In the genomic region with DNA sequence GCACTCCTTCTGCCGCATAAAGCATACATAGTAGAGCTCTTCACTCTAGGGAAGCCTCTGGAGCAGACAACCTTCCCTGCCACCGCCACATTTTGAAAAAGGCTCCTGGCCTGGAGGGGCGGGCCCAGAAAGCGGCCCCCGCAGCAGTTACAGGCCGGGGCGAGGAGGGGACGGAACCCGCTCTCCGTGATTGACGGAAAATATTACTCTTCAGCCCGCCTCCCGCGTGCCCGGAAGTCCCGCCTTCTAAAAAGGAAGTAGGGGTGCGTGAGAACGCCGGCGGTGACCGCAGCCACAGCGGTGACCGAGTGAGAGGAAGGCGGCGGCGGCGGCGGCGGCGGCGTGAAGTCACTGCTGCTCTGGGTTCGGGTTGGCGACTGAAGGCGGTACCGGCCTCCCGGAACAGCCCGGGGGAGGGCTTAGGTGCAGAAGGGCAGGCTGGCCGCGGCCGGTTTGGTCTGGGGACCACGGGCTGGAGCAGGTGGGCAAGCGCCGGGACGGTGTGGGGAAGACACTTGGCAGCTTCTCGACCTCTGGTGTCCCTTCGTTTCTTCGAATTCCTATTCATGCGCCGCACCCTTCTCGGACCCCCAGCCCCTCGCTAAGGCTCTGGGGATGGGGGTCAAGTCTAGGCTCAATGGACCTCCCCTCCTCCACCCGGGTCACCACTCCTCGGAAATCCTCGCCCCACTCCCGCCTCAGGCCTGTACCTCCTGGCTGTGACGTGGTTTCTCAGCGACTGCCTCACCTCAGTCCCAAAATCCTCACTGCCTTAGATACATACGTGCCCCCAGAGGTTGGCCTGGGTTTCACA, we compare ENCODE assay signal across 8 cellular contexts. TPM values are rescaled to one million over a fixed set of nuclear protein-coding genes. Genes with fewer than 3 reads are reported as not detected.
A peak's percentile ranks its signal among the peaks of the same experiment; 100 is the strongest.
DNase-seq lines count a peak whose midpoint lies in the region; ATAC-seq and TF ChIP-seq lines count a peak whose summit lies in the region.

HCCS (plus strand) TSS at position 295 of the 814 bp plus-strand sequence. CDS start 729 bp downstream, outside the sequence.

- H3K27me3 ChIP-seq in DOHH2 (ENCODE audit: control insufficient read depth, low read length) (no peaks in the 10 kb centered on the region), esophagus squamous epithelium (no peaks in the 10 kb centered on the region)

- 0 to 44% methylated on average over 9 to 22 of the region's 58 CpGs for WGBS in esophagus squamous epithelium, 2 donors

- peaks cover 29% of the 10 kb centered on the region for H3K4me1 ChIP-seq in DOHH2 (ENCODE audit: control insufficient read depth, low read length)
- H3K4me1 ChIP-seq in esophagus squamous epithelium = peaks cover 0 to 35% (median 9%) of the 10 kb centered on the region in 3 donors

- peaks cover 14 to 36% (median 28%) of the 10 kb centered on the region in 3 donors for H3K4me1 Mint-ChIP-seq in naive B cell
- H3K4me1 Mint-ChIP-seq in stimulated activated memory B cell treated with anti-CD40 and anti-IgM and Interleukin-4, amounts not matched to agents 10 μg/mL and 1 μg/mL and 100 μg/mL, for 72 hours = peaks cover 21% of the 10 kb centered on the region

- intact Hi-C loops in esophagus squamous epithelium (cut with DNase I) = no loop called here

- peaks cover 5% of the 10 kb centered on the region; the same call in 1 of the 2 replicates for H3K9me3 ChIP-seq in DOHH2 (ENCODE audit: control insufficient read depth, insufficient read depth, low read length)
- H3K9me3 ChIP-seq in esophagus squamous epithelium = no peaks in the 10 kb centered on the region

- peak; percentile 17 for DNase-seq in KG1 (lab: John Stamatoyannopoulos, UW)
- peak; percentile 82 for DNase-seq in RKO (ENCODE audit: low spot score)
- peak; percentile 74 for DNase-seq in activated T-helper 1 cell treated with Interleukin-2 at 50 U/mL for 16 hours (ENCODE audit: low read depth)
- peak; percentile 11 for DNase-seq in esophagus squamous epithelium (lab: John Stamatoyannopoulos, UW)
- peak; percentile 83 for DNase-seq in naive B cell

- ATAC-seq in GM21723 (IDR thresholded peaks at IDR 0.05; ENCODE audit: unreplicated experiment) (peak; percentile 93), naive B cell (ENCODE audit: low read depth in 2 of 2) (peak; percentile 89 to 91)
- ATAC-seq in stimulated activated memory B cell treated with anti-CD40 and anti-IgM and Interleukin-4, amounts not matched to agents 10 μg/mL and 1 μg/mL and 100 μg/mL, for 72 hours = peak; percentile 96

- TF ChIP-seq POLR2A in esophagus squamous epithelium (IDR thresholded peaks at IDR 0.05) = peak in 3 of 4 donors; percentile 76 to 83 (median 82)

- H4K20me1 ChIP-seq in DOHH2 (ENCODE audit: control insufficient read depth, insufficient read depth, low read depth, low read length) = no peaks in the 10 kb centered on the region

- H3K27ac ChIP-seq in DOHH2 (ENCODE audit: low read depth, low read length) (peak within 1 kb of the TSS; percentile 49), esophagus squamous epithelium (peak within 1 kb of the TSS; percentile 86 to 95 (median 92))

- no peak for TF ChIP-seq CTCF in DOHH2 (IDR thresholded peaks at IDR 0.05; ENCODE audit: low read depth, low read length, poor library complexity, severe bottlenecking)
- TF ChIP-seq CTCF in esophagus squamous epithelium (IDR thresholded peaks at IDR 0.05) = peak in 1 of 6 experiments; percentile 4

- peaks cover 0 to 7% of the 10 kb centered on the region in 2 donors for H3K36me3 Mint-ChIP-seq in naive B cell
- peaks cover 15% of the 10 kb centered on the region for H3K36me3 Mint-ChIP-seq in stimulated activated memory B cell treated with anti-CD40 and anti-IgM and Interleukin-4, amounts not matched to agents 10 μg/mL and 1 μg/mL and 100 μg/mL, for 72 hours

- H3K4me3 ChIP-seq in DOHH2 (ENCODE audit: low read length) = peak within 1 kb of the TSS; percentile 85
- peak within 1 kb of the TSS; percentile 61 to 79 (median 70) for H3K4me3 ChIP-seq in esophagus squamous epithelium

- H3K4me2 ChIP-seq in DOHH2 (ENCODE audit: low read length) = peak within 1 kb of the TSS; percentile 77

- peaks cover 50% of the 10 kb centered on the region for H3K79me2 ChIP-seq in DOHH2 (ENCODE audit: control insufficient read depth, low read length)

- H3K27ac Mint-ChIP-seq in naive B cell = peak within 1 kb of the TSS in 5 of 6 donors; percentile 79 to 98 (median 96)
- H3K27ac Mint-ChIP-seq in stimulated activated memory B cell treated with anti-CD40 and anti-IgM and Interleukin-4, amounts not matched to agents 10 μg/mL and 1 μg/mL and 100 μg/mL, for 72 hours = peak within 1 kb of the TSS; percentile 98

- no peaks in the 10 kb centered on the region for H3F3A ChIP-seq in DOHH2 (ENCODE audit: control insufficient read depth, insufficient read depth)

- H3K4me3 Mint-ChIP-seq in naive B cell = peak within 1 kb of the TSS in 3 of 8 donors; percentile 88 to 96 (median 95)
- peak within 1 kb of the TSS; percentile 94 for H3K4me3 Mint-ChIP-seq in stimulated activated memory B cell treated with anti-CD40 and anti-IgM and Interleukin-4, amounts not matched to agents 10 μg/mL and 1 μg/mL and 100 μg/mL, for 72 hours

- H3K9me3 Mint-ChIP-seq in naive B cell = peaks cover 0 to 4% (median 0%) of the 10 kb centered on the region in 7 donors
- no peaks in the 10 kb centered on the region for H3K9me3 Mint-ChIP-seq in stimulated activated memory B cell treated with anti-CD40 and anti-IgM and Interleukin-4, amounts not matched to agents 10 μg/mL and 1 μg/mL and 100 μg/mL, for 72 hours

- no peaks in the 10 kb centered on the region for H3K27me3 Mint-ChIP-seq in naive B cell
- no peaks in the 10 kb centered on the region for H3K27me3 Mint-ChIP-seq in stimulated activated memory B cell treated with anti-CD40 and anti-IgM and Interleukin-4, amounts not matched to agents 10 μg/mL and 1 μg/mL and 100 μg/mL, for 72 hours

- H3K36me3 ChIP-seq in DOHH2 (ENCODE audit: control insufficient read depth, low read length) = peaks cover 37% of the 10 kb centered on the region
- H3K36me3 ChIP-seq in esophagus squamous epithelium = peaks cover 0 to 25% (median 4%) of the 10 kb centered on the region in 3 donors

- H3K9me2 ChIP-seq in DOHH2 (replicated peaks; ENCODE audit: control insufficient read depth, low read length) = no peaks in the 10 kb centered on the region

RNA-seq across cellular contexts. Expression of gene HCCS, which starts in this region (rescaled TPM):
- 10 to 100 TPM; 10.9 to 17.9 (median 13.5) TPM for total RNA-seq in esophagus squamous epithelium
- 10 to 100 TPM; 22.8 to 39.2 (median 30.4) TPM for polyA plus RNA-seq in naive B cell (ENCODE audit: low read depth in 6 of 6)

Comparison
In these comparisons a context has a peak if more than half of its experiments do, and no peak if none do; other contexts are left out.
1. Peak in every context shown above with its lines: DNase-seq, ATAC-seq, H3K4me3 ChIP-seq and H3K27ac ChIP-seq.
2. DNase-seq: peak in every context shown above with its lines; median percentile 83 in naive B cell; 82 in RKO; 74 in activated T-helper 1 cell treated with Interleukin-2 at 50 U/mL for 16 hours; 17 in KG1; 11 in esophagus squamous epithelium.